Comparison of ENCODE assay signal across 8 cellular contexts in the genomic region with DNA sequence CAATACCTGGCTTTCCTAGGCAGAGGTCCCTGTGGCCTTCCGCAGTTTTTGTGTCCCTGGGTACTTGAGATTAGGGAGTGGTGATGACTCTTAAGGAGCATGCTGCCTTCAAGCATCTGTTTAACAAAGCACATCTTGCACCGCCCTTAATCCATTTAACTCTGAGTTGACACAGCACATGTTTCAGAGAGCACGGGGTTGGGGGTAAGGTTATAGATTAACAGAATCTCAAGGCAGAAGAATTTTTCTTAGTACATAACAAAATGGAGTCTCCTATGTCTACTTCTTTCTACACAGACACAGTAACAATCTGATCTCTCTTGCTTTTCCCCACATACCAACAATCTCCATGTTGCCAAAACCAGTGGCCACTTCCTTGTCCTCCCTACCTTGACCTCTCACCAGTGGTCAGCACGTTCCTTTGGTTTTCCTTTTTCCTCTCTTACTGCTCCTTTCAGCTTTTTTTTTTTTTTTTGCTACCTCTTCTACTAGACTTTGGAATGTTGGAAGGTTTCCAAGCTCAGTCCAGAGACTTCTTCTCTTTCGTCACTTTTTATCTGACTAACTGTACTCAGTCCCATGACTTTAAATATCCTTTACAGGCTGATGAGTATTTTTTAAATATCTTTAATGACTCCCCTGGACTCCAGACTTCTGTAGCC.
DNase-seq lines count a peak whose midpoint lies in the region; ATAC-seq, FAIRE-seq and TF ChIP-seq lines count a peak whose summit lies in the region.
"Not testable (repeated sequence)": the region's sequence is repeated elsewhere in the genome, so short reads cannot be mapped to it uniquely, and the experiment has no call there.

No MANE protein-coding gene starts in this region.

- not testable (repeated sequence) for H3F3A ChIP-seq in PC-3 (ENCODE audit: low read length, unreplicated experiment)

- not testable (repeated sequence) for H3K36me3 ChIP-seq in BLaER1 treated with 17β-estradiol and CSF1 and Interleukin-3, amounts not matched to agents 10 nM and 100 nM; PC-3 (ENCODE audit: low read depth, low read length); bronchial epithelial cell (ENCODE audit: control insufficient read depth, insufficient read depth, low read length); upper lobe of left lung

- intact Hi-C loops in PC-3 (cut with micrococcal nuclease) = not testable (repeated sequence)

- H4K20me1 ChIP-seq in BLaER1 treated with 17β-estradiol and CSF1 and Interleukin-3, amounts not matched to agents 10 nM and 100 nM; PC-3 (ENCODE audit: low read length): not testable (repeated sequence)

- peak overlapping the region in 7 of 11 experiments; percentile 6 to 68 (median 31); a peak in 14 of 22 replicates for H3K4me2 ChIP-seq in BLaER1 treated with 17β-estradiol and CSF1 and Interleukin-3, amounts not matched to agents 10 nM and 100 nM
- H3K4me2 ChIP-seq in PC-3 (ENCODE audit: low read length) = not testable (repeated sequence)

- not testable (repeated sequence) for H2AFZ ChIP-seq in PC-3 (ENCODE audit: low read length)

- peak overlapping the region in 5 of 11 experiments; percentile 14 to 75 (median 71); a peak in 10 of 22 replicates for H3K9ac ChIP-seq in BLaER1 treated with 17β-estradiol and CSF1 and Interleukin-3, amounts not matched to agents 10 nM and 100 nM
- H3K9ac ChIP-seq in PC-3 (ENCODE audit: low read length) = not testable (repeated sequence)

- POLR2A ChIA-PET in PC-3 (lab: Charles Lee; ENCODE audit: unreplicated experiment) = not testable (repeated sequence)

- CTCF ChIA-PET in PC-3 (lab: Charles Lee) = interaction anchor here (0.6 kb wide), 1 partner anchor 814 kb away, joined by 3 read pairs; no protein-coding TSS in a partner anchor

- H3K4me3 ChIP-seq in BLaER1 treated with 17β-estradiol and CSF1 and Interleukin-3, amounts not matched to agents 10 nM and 100 nM; PC-3 (ENCODE audit: low read length); bronchial epithelial cell (ENCODE audit: low read depth, low read length); fibroblast of the aortic adventitia (ENCODE audit: low read depth, low read length); upper lobe of left lung: not testable (repeated sequence)

- 32 to 36% methylated on average over 2 of the region's 5 CpGs for WGBS in upper lobe of left lung, 2 donors

- not testable (repeated sequence) for BruUV-seq in PC-3 (replicated peaks; lab: Mats Ljungman, UMichigan)

- not testable (repeated sequence) for TF ChIP-seq EP300 in upper lobe of left lung (IDR thresholded peaks at IDR 0.05)

- not testable (repeated sequence) for H3K27me3 ChIP-seq in BLaER1 treated with 17β-estradiol and CSF1 and Interleukin-3, amounts not matched to agents 10 nM and 100 nM; PC-3 (ENCODE audit: low read length); bronchial epithelial cell (ENCODE audit: control insufficient read depth, insufficient read depth, low read length); upper lobe of left lung

- ATAC-seq in PC-3 = not testable (repeated sequence)
- ATAC-seq in upper lobe of left lung (ENCODE audit: low FRiP score in 2 of 2) = peak; percentile 68 to 73

- H3K9me3 ChIP-seq in BLaER1 treated with 17β-estradiol and CSF1 and Interleukin-3, amounts not matched to agents 10 nM and 100 nM (replicated peaks in 1 of 11) = peaks cover 0 to 46% (median 5%) of the 10 kb centered on the region in 11 experiments; a peak in 13 of 22 replicates
- H3K9me3 ChIP-seq in PC-3 (ENCODE audit: low read length); upper lobe of left lung: not testable (repeated sequence)

- H3K4me1 ChIP-seq in BLaER1 treated with 17β-estradiol and CSF1 and Interleukin-3, amounts not matched to agents 10 nM and 100 nM = peaks cover 8 to 50% (median 28%) of the 10 kb centered on the region in 10 experiments; a peak in 18 of 20 replicates
- H3K4me1 ChIP-seq in PC-3 (ENCODE audit: insufficient read depth, low read length); upper lobe of left lung: not testable (repeated sequence)

- DNase-seq in HCEC 1CT (peak; percentile 89), PC-3 (peak; percentile 66), bronchial epithelial cell (ENCODE audit: low read depth) (peak; percentile 89), fibroblast of the aortic adventitia (ENCODE audit: low read depth) (peak; percentile 94), kidney glomerular epithelial cell (lab: John Stamatoyannopoulos, UW) (peak; percentile 79), non-pigmented ciliary epithelial cell (ENCODE audit: low read depth) (peak; percentile 90)
- DNase-seq in upper lobe of left lung = not testable (repeated sequence)

- not testable (repeated sequence) for H3K9me2 ChIP-seq in PC-3 (replicated peaks; ENCODE audit: low read length)

- FAIRE-seq in bronchial epithelial cell (lab: Jason Lieb, UNC) = not testable (repeated sequence)

- not testable (repeated sequence) for TF ChIP-seq POLR2A in upper lobe of left lung (IDR thresholded peaks at IDR 0.05)

- TF ChIP-seq CTCF in PC-3 (conservative IDR thresholded peaks at IDR 0.05; ENCODE audit: low read depth, low read length); bronchial epithelial cell (IDR thresholded peaks at IDR 0.05; ENCODE audit: insufficient read depth, low read length, severe bottlenecking); fibroblast of the aortic adventitia (IDR thresholded peaks at IDR 0.05; ENCODE audit: insufficient read depth, low read length); upper lobe of left lung (IDR thresholded peaks at IDR 0.05): not testable (repeated sequence)

- H3K79me2 ChIP-seq in PC-3 (ENCODE audit: low read length) = not testable (repeated sequence)

- peak overlapping the region in 10 of 11 experiments; percentile 56 to 95 (median 76); a peak in 20 of 22 replicates for H3K27ac ChIP-seq in BLaER1 treated with 17β-estradiol and CSF1 and Interleukin-3, amounts not matched to agents 10 nM and 100 nM
- not testable (repeated sequence) for H3K27ac ChIP-seq in PC-3 (ENCODE audit: low read length); upper lobe of left lung
